Comparison of ENCODE assay signal across 8 cellular contexts in genomic region chr14:105861985-105862465, GRCh38.
DNase-seq lines count a peak whose midpoint lies in the region; ATAC-seq and TF ChIP-seq lines count a peak whose summit lies in the region.

No MANE protein-coding gene starts in this region.

- H4K20me1 ChIP-seq in hepatocyte (ENCODE audit: insufficient read depth, poor library complexity, severe bottlenecking), result no peaks in the 10 kb centered on the region

- H3K9me3 ChIP-seq in hepatocyte (ENCODE audit: low read depth), result no peaks in the 10 kb centered on the region

- no peaks in the 10 kb centered on the region for H3K36me3 Mint-ChIP-seq in activated naive CD4-positive, alpha-beta T cell treated with anti-CD3 and anti-CD28 coated beads, Interleukin-2, amount 50 U/mL, for 72 hours

- H3K27ac Mint-ChIP-seq in activated naive CD4-positive, alpha-beta T cell treated with anti-CD3 and anti-CD28 coated beads, Interleukin-2, amount 50 U/mL, for 72 hours, result peak overlapping the region in 1 of 2 donors; percentile 96

- no peaks in the 10 kb centered on the region for H3K27me3 ChIP-seq in hepatocyte

- peak; percentile 35 for DNase-seq in DMS79 (lab: John Stamatoyannopoulos, UW)
- peak; percentile 45 for DNase-seq in activated naive CD4-positive, alpha-beta T cell treated with anti-CD3 and anti-CD28 coated beads, Interleukin-2, amount 50 U/mL, for 72 hours (ENCODE audit: low spot score in 2 of 2)
- no peak for DNase-seq in COR-L47 (lab: John Stamatoyannopoulos, UW)
- DNase-seq in erythroblast (lab: John Stamatoyannopoulos, UW), result no peak
- no peak for DNase-seq in hepatocyte (ENCODE audit: low spot score)
- no peak for DNase-seq in DMS 273 (lab: John Stamatoyannopoulos, UW; ENCODE audit: unreplicated experiment)

- WGBS in hepatocyte (ENCODE audit: low lambda C conversion rate, missing lambda C conversion rate), result 85% methylated on average over 11 of the region's 11 CpGs

- no peaks in the 10 kb centered on the region for H3K79me2 ChIP-seq in hepatocyte

- no peaks in the 10 kb centered on the region for H3K9me2 ChIP-seq in hepatocyte (replicated peaks; ENCODE audit: insufficient read depth)

- no peak overlapping the region for H3K4me3 ChIP-seq in hepatocyte

- ATAC-seq in GM19324 (IDR thresholded peaks at IDR 0.05; ENCODE audit: low FRiP score, unreplicated experiment) (peak; percentile 35), HG03469 (IDR thresholded peaks at IDR 0.05; ENCODE audit: unreplicated experiment) (peak; percentile 53)
- ATAC-seq in activated naive CD4-positive, alpha-beta T cell treated with anti-CD3 and anti-CD28 coated beads, Interleukin-2, amount 50 U/mL, for 72 hours, result peak; percentile 17 to 73

- no peaks in the 10 kb centered on the region for H3K36me3 ChIP-seq in hepatocyte (replicated peaks; ENCODE audit: insufficient read depth, low read depth)

- no peak for TF ChIP-seq CTCF in hepatocyte (IDR thresholded peaks at IDR 0.05; ENCODE audit: poor library complexity)

- H2AFZ ChIP-seq in hepatocyte, result no peak overlapping the region

- no peaks in the 10 kb centered on the region for H3K9me3 Mint-ChIP-seq in activated naive CD4-positive, alpha-beta T cell treated with anti-CD3 and anti-CD28 coated beads, Interleukin-2, amount 50 U/mL, for 72 hours

- no peak for TF ChIP-seq POLR2A in erythroblast (IDR thresholded peaks at IDR 0.05; ENCODE audit: low read length)

- no peaks in the 10 kb centered on the region for H3K4me1 ChIP-seq in hepatocyte (ENCODE audit: insufficient read depth)

- H3K4me2 ChIP-seq in hepatocyte, result no peak overlapping the region

- H3K27ac ChIP-seq in hepatocyte, result no peak overlapping the region

Comparison
In these comparisons a context has a peak if more than half of its experiments do, and no peak if none do; other contexts are left out.
1. DNase-seq: peak in DMS79 (single experiment) and activated naive CD4-positive, alpha-beta T cell treated with anti-CD3 and anti-CD28 coated beads, Interleukin-2, amount 50 U/mL, for 72 hours (2 of 2); none in COR-L47 (single experiment), erythroblast (0 of 2), hepatocyte (single experiment) and DMS 273 (single experiment).
2. Peak in every context shown above with its lines, with median percentiles within 50 percentile points of each other: ATAC-seq.